ENCODE assay signal across 2 cellular contexts in the genomic region with DNA sequence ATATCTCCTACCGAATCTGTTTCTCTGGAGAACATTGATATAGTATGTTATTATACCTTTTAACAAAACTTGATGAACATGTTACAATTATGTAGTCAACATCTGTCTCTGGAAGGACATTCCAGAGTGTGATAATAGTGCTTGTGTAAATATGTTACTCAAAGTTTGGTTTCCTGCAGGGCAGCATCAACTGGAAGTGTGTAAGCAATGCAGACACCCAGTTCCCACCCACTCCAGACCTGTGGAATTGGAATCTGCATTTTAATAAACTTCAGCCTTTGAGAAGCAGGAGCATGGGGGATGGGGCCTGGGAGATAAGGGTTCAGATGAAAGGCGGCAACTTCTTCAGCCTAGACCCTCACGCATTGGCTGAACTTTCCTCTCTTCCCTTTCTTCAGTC.
TF ChIP-seq lines count a peak whose summit lies in the region.

No MANE protein-coding gene starts in this region.

TF ChIP-seq in IMR-90, 13 proteins besides CTCF, POLR2A, EP300 and RAD21:
- TF ChIP-seq, protein P1, sequence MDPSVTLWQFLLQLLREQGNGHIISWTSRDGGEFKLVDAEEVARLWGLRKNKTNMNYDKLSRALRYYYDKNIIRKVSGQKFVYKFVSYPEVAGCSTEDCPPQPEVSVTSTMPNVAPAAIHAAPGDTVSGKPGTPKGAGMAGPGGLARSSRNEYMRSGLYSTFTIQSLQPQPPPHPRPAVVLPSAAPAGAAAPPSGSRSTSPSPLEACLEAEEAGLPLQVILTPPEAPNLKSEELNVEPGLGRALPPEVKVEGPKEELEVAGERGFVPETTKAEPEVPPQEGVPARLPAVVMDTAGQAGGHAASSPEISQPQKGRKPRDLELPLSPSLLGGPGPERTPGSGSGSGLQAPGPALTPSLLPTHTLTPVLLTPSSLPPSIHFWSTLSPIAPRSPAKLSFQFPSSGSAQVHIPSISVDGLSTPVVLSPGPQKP (IDR thresholded peaks at IDR 0.05; ENCODE audit: borderline replicate concordance, low read depth, low read length): no peak
- TF ChIP-seq, protein P2, sequence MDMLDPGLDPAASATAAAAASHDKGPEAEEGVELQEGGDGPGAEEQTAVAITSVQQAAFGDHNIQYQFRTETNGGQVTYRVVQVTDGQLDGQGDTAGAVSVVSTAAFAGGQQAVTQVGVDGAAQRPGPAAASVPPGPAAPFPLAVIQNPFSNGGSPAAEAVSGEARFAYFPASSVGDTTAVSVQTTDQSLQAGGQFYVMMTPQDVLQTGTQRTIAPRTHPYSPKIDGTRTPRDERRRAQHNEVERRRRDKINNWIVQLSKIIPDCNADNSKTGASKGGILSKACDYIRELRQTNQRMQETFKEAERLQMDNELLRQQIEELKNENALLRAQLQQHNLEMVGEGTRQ (IDR thresholded peaks at IDR 0.05; ENCODE audit: low read depth, low read length): no peak
- TF ChIP-seq RCOR1 (IDR thresholded peaks at IDR 0.05; ENCODE audit: insufficient replicate concordance, low read length) (no peak), RFX5 (IDR thresholded peaks at IDR 0.05; ENCODE audit: low read depth, low read length) (no peak), FOS (IDR thresholded peaks at IDR 0.05; ENCODE audit: low read depth, low read length) (no peak), BHLHE40 (IDR thresholded peaks at IDR 0.05; ENCODE audit: low read depth, low read length) (no peak), CHD1 (IDR thresholded peaks at IDR 0.05; ENCODE audit: low read depth, low read length) (no peak), CEBPB (IDR thresholded peaks at IDR 0.05; ENCODE audit: low read depth, low read length) (no peak), MXI1 (IDR thresholded peaks at IDR 0.05; ENCODE audit: borderline replicate concordance, low read depth, low read length) (no peak), MAFK (IDR thresholded peaks at IDR 0.05; ENCODE audit: low read depth, low read length) (no peak), MAZ (IDR thresholded peaks at IDR 0.05; ENCODE audit: borderline replicate concordance, low read depth, low read length) (no peak), NFE2L2 (IDR thresholded peaks at IDR 0.05; ENCODE audit: low read depth, low read length) (no peak), SMC3 (IDR thresholded peaks at IDR 0.05; ENCODE audit: low read depth, low read length) (no peak)

TF ChIP-seq in H1, 55 proteins besides CTCF, POLR2A, EP300 and RAD21:
- no peak for TF ChIP-seq ASH2L (IDR thresholded peaks at IDR 0.05; ENCODE audit: low read length)
- no peak for TF ChIP-seq RXRA (IDR thresholded peaks at IDR 0.05; ENCODE audit: insufficient read depth, low read depth, low read length)
- TF ChIP-seq HDAC2 (IDR thresholded peaks at IDR 0.05; ENCODE audit: borderline replicate concordance in 1 of 2, low read depth in 2 of 2, low read length in 2 of 2): no peak
- no peak for TF ChIP-seq TAF7 (optimal IDR thresholded peaks at IDR 0.05; ENCODE audit: borderline replicate concordance, low read depth, low read length)
